ENCODE assay signal across 16 cellular contexts in the genomic region with DNA sequence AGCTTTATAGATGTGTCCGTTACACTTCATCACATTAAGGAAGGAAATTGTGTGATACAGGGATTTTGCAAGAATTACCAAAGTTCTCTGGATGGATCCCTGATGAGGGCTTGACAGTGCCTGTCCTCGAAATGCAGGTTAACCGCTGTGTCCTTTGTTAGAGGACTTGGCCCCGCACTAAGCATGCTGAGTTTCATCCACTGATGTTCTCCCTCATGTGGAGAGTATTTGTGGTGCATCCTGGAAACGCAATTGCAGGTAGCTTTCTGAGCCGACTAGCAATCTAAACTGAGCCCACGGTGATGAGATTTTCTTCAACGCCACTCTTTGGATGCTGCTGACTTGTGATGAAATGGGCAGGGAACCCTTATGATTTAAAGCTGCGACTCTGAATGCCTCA.
A peak's percentile ranks its signal among the peaks of the same experiment; 100 is the strongest.
DNase-seq lines count a peak whose midpoint lies in the region; TF ChIP-seq lines count a peak whose summit lies in the region.
"Had no signal": no experiment of that assay in that cellular context is flagged by ENCODE, and none has a peak within 500 bp of the region (broad histone marks: within the 10 kb centered on the region; RNA-seq: fewer than 3 reads in every experiment).

No MANE protein-coding gene starts in this region.

- H3K9me3 Mint-ChIP-seq in H9 (no peaks in the 10 kb centered on the region), glutamatergic neuron (ENCODE audit: unreplicated experiment) (no peaks in the 10 kb centered on the region)
- H3K9me3 Mint-ChIP-seq: activated CD4-positive, alpha-beta T cell treated with anti-CD3 and anti-CD28 coated beads, Interleukin-2, amount 10 ng/mL, durations not matched to agents 7 days and 5 days; naive thymus-derived CD4-positive, alpha-beta T cell had no signal

- CTCF ChIA-PET in SK-N-SH (lab: Yijun Ruan, JAX), result interaction anchor here (0.7 to 5.4 kb wide), 8 partner anchors 9 to 570 kb away, joined by 3 to 27 read pairs (median 4); partner anchors contain the start of gene STK17A

- H3K4me1 ChIP-seq in H9 (ENCODE audit: insufficient read depth, low read length) (no peaks in the 10 kb centered on the region), SK-N-SH (ENCODE audit: control insufficient read depth in 1 of 2, insufficient read depth in 2 of 2, low read depth in 1 of 2, low read length in 1 of 2) (peaks cover 0 to 3% of the 10 kb centered on the region in 2 experiments; a peak in 1 of 4 replicates)
- H3K4me1 ChIP-seq: prostate gland had no signal

- no peak overlapping the region for H2BK120ac ChIP-seq in H9 (ENCODE audit: low read depth, low read length, poor library complexity, severe bottlenecking)

- no peak overlapping the region for H2BK5ac ChIP-seq in H9 (ENCODE audit: insufficient read length, low read length)

- H3K4me1 Mint-ChIP-seq in H9, result peaks cover 17 to 22% of the 10 kb centered on the region in 2 experiments
- H3K4me1 Mint-ChIP-seq in glutamatergic neuron (ENCODE audit: low read depth, unreplicated experiment), result peaks cover 6% of the 10 kb centered on the region

- no peak overlapping the region for H2AK5ac ChIP-seq in H9 (ENCODE audit: insufficient read length, low read length)

- H2AFZ ChIP-seq in H9 (ENCODE audit: low read length) (no peak overlapping the region), SK-N-SH (ENCODE audit: low read depth) (no peak overlapping the region)

- H4K8ac ChIP-seq in H9 (replicated peaks; ENCODE audit: insufficient read length, low read depth, low read length), result no peak overlapping the region

- no peaks in the 10 kb centered on the region for H4K20me1 ChIP-seq in H9 (ENCODE audit: control insufficient read depth, insufficient read depth, insufficient read length)
- H4K20me1 ChIP-seq in SK-N-SH (ENCODE audit: insufficient read depth), result no peaks in the 10 kb centered on the region

- H2BK15ac ChIP-seq in H9 (ENCODE audit: low read depth, low read length), result no peak overlapping the region

- no peak overlapping the region for H3K18ac ChIP-seq in H9 (ENCODE audit: insufficient read length, low read depth, low read length)

- H2BK20ac ChIP-seq in H9 (ENCODE audit: low read depth, low read length, poor library complexity, severe bottlenecking), result no peak overlapping the region

- H3K79me2 ChIP-seq in H9 (ENCODE audit: insufficient read depth, low read length) (no peaks in the 10 kb centered on the region), SK-N-SH (ENCODE audit: insufficient read depth) (no peaks in the 10 kb centered on the region)

- no peaks in the 10 kb centered on the region for H3K36me3 ChIP-seq in SK-N-SH (replicated peaks in 1 of 2; ENCODE audit: control insufficient read depth in 1 of 2, insufficient read depth in 2 of 2, low read length in 1 of 2)
- H3K36me3 ChIP-seq: prostate gland had no signal

- TF ChIP-seq EP300 in SK-N-SH (IDR thresholded peaks at IDR 0.05; ENCODE audit: borderline replicate concordance in 1 of 2, low read depth in 1 of 2, low read length in 1 of 2), result no peak

- H3K4me2 ChIP-seq in H9 (ENCODE audit: insufficient read depth, insufficient read length, low read length), result no peak overlapping the region
- H3K4me2 ChIP-seq in SK-N-SH, result no peak overlapping the region

- H4K91ac ChIP-seq in H9 (ENCODE audit: insufficient read length, low read depth, low read length), result no peak overlapping the region

- H3K9ac ChIP-seq in H9 (ENCODE audit: extremely low read depth, insufficient read length, low read length) (no peak overlapping the region), SK-N-SH (no peak overlapping the region)

- H3K79me1 ChIP-seq in H9 (ENCODE audit: insufficient read depth, low read depth, low read length, poor library complexity, severe bottlenecking), result no peaks in the 10 kb centered on the region

- no CpG with 5 or more reads among the region's 9 CpGs for WGBS in H9 (ENCODE audit: extremely low coverage, insufficient read length, low lambda C conversion rate)
- 66% methylated on average over 9 of the region's 9 CpGs for WGBS in SK-N-SH (ENCODE audit: low lambda C conversion rate)

- no peak overlapping the region for H3T11ph ChIP-seq in H9 (ENCODE audit: low read length)

- no peak overlapping the region for H3K56ac ChIP-seq in H9 (ENCODE audit: insufficient read length, low read depth, low read length)

- H3K27me3 Mint-ChIP-seq in H9 (ENCODE audit: low read depth), result no peaks in the 10 kb centered on the region
- H3K27me3 Mint-ChIP-seq in glutamatergic neuron (ENCODE audit: unreplicated experiment), result peaks cover 2% of the 10 kb centered on the region

- no peaks in the 10 kb centered on the region for H3F3A ChIP-seq in SK-N-SH (replicated peaks; ENCODE audit: insufficient read depth)

- POLR2A ChIA-PET in SK-N-SH (lab: Yijun Ruan, JAX), result interaction anchor here (1.2 kb wide), 1 partner anchor 21 kb away, joined by 3 read pairs; no protein-coding TSS in a partner anchor

- H3K36me3 Mint-ChIP-seq in H9 (ENCODE audit: insufficient read depth in 1 of 3, low read depth in 3 of 3) (no peaks in the 10 kb centered on the region; a peak in 1 of 7 replicates), glutamatergic neuron (ENCODE audit: unreplicated experiment) (peaks cover 22% of the 10 kb centered on the region)
- H3K36me3 Mint-ChIP-seq: naive thymus-derived CD4-positive, alpha-beta T cell had no signal

- H3K23ac ChIP-seq in H9 (ENCODE audit: insufficient read length, low read depth, low read length), result no peak overlapping the region

- TF ChIP-seq RAD21 in SK-N-SH (IDR thresholded peaks at IDR 0.05; ENCODE audit: low read length), result no peak

- no peak overlapping the region for H3K4me3 ChIP-seq in SK-N-SH (ENCODE audit: low read depth in 2 of 2, low read length in 1 of 2)
- no peak overlapping the region for H3K4me3 ChIP-seq in retinal pigment epithelial cell (ENCODE audit: low read length)
- H3K4me3 ChIP-seq: prostate gland had no signal

- H3K23me2 ChIP-seq in H9 (ENCODE audit: insufficient read length, low read depth, low read length, poor library complexity, severe bottlenecking), result no peaks in the 10 kb centered on the region

- no peak overlapping the region for H3K4ac ChIP-seq in H9 (ENCODE audit: low read depth, low read length)

- H3K27ac ChIP-seq in H9 (ENCODE audit: insufficient read length, low read depth, low read length) (no peak overlapping the region), SK-N-SH (ENCODE audit: low read depth in 2 of 2, low read length in 1 of 2) (no peak overlapping the region)
- H3K27ac ChIP-seq: C4-2B, prostate gland had no signal

- H4K5ac ChIP-seq in H9 (ENCODE audit: insufficient read length, low read depth, low read length), result no peak overlapping the region

- DNase-seq in H9 (peak; percentile 36), SK-N-SH (no peak), glutamatergic neuron (no peak), retinal pigment epithelial cell (ENCODE audit: low read depth) (no peak), DMS153 (lab: John Stamatoyannopoulos, UW) (no peak), COR-L47 (lab: John Stamatoyannopoulos, UW) (no peak), kidney glomerular epithelial cell (lab: John Stamatoyannopoulos, UW) (no peak)
- DNase-seq: activated CD4-positive, alpha-beta T cell treated with anti-CD3 and anti-CD28 coated beads, Interleukin-2, amount 10 ng/mL, durations not matched to agents 7 days and 5 days; anterior cingulate cortex; foreskin melanocyte; naive thymus-derived CD4-positive, alpha-beta T cell; NCI-H1048; NCI-H2171; NCI-H748 treated with DMSO at 0.1 percent for 48 hours had no signal

- TF ChIP-seq CTCF in H9 (conservative IDR thresholded peaks at IDR 0.05) (peak; percentile 51; the same call in 2 of the 3 replicates), SK-N-SH (IDR thresholded peaks at IDR 0.05) (peak; percentile 29; the same call in 1 of the 2 replicates), glutamatergic neuron (IDR thresholded peaks at IDR 0.05; ENCODE audit: partially characterized antibody, unreplicated experiment) (peak; percentile 9), retinal pigment epithelial cell (conservative IDR thresholded peaks at IDR 0.05; ENCODE audit: low read depth, low read length) (peak; percentile 10)

- no peaks in the 10 kb centered on the region for H3K9me2 ChIP-seq in SK-N-SH

- H3K9me3 ChIP-seq in H9 (ENCODE audit: control insufficient read depth, low read depth, low read length) (no peaks in the 10 kb centered on the region), SK-N-SH (no peaks in the 10 kb centered on the region)
- H3K9me3 ChIP-seq: prostate gland had no signal

- H3K27ac Mint-ChIP-seq in H9, result no peak overlapping the region; a peak in 1 of 7 replicates
- H3K27ac Mint-ChIP-seq in glutamatergic neuron (ENCODE audit: unreplicated experiment), result no peak overlapping the region
- H3K27ac Mint-ChIP-seq: activated CD4-positive, alpha-beta T cell treated with anti-CD3 and anti-CD28 coated beads, Interleukin-2, amount 10 ng/mL, durations not matched to agents 7 days and 5 days; naive thymus-derived CD4-positive, alpha-beta T cell had no signal

- H3K27me3 ChIP-seq in H9 (ENCODE audit: insufficient read depth, low read length) (no peaks in the 10 kb centered on the region), SK-N-SH (ENCODE audit: insufficient read depth) (peaks cover 66% of the 10 kb centered on the region; the same call in 1 of the 2 replicates)

- H2BK12ac ChIP-seq in H9 (ENCODE audit: insufficient read length, low read depth, low read length), result no peak overlapping the region

- no peak overlapping the region for H3K14ac ChIP-seq in H9 (ENCODE audit: insufficient read depth, low read length)

- H3K4me3 Mint-ChIP-seq in H9 (no peak overlapping the region), glutamatergic neuron (ENCODE audit: unreplicated experiment) (no peak overlapping the region)
- H3K4me3 Mint-ChIP-seq: activated CD4-positive, alpha-beta T cell treated with anti-CD3 and anti-CD28 coated beads, Interleukin-2, amount 10 ng/mL, durations not matched to agents 7 days and 5 days; naive thymus-derived CD4-positive, alpha-beta T cell had no signal

TF ChIP-seq in SK-N-SH, 30 proteins besides CTCF, POLR2A, EP300 and RAD21 (continues in another document):
- TF ChIP-seq MXI1 (IDR thresholded peaks at IDR 0.05; ENCODE audit: low read depth, low read length) (no peak), MEF2A (IDR thresholded peaks at IDR 0.05; ENCODE audit: borderline replicate concordance, low read depth) (no peak)
